ENCODE assay signal across 8 cellular contexts in the genomic region with DNA sequence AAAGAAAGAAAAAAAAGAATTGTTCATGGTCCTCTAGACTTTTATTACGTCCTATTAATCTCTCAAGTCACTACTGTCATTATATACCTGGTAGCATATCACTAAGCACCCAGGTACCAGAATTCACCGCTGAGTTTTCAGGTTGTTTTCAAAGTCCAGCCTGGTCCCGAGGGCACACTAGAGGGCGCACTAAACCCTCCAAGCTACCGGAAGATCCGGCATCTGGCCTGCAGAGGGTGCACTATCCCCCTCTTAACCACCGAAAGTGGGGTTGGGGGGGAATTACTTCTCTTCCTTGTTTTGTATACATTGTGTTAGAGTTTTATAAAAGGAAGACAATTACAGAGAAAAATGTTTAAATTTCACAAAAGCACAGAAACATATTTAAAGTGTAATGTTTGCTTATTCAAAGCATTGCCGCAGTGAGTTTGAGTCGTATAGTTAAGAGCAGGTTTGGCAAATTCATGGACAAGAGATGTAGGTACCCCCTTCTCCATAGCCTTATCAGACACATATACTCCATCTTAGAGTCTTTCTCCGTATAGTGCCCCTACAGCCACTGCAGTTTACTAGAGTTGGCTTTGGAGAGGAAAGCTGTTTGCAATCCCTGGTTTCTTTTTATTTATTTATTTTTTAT. TPM values are rescaled to one million over a fixed set of nuclear protein-coding genes. Genes with fewer than 3 reads are reported as not detected.
A peak's percentile ranks its signal among the peaks of the same experiment; 100 is the strongest.
DNase-seq lines count a peak whose midpoint lies in the region; ATAC-seq, FAIRE-seq and TF ChIP-seq lines count a peak whose summit lies in the region.

No MANE protein-coding gene starts in this region.

- DNase-seq in EH (ENCODE audit: low read depth) (peak; percentile 73), HTR-8/SVneo (ENCODE audit: insufficient read length, low spot score) (peak; percentile 85), OCI-LY7 (ENCODE audit: low spot score) (peak; percentile 89), activated T-cell treated with anti-CD3 and anti-CD28 coated beads for 4 hours (peak; percentile 57), fibroblast of gingiva (ENCODE audit: low read depth) (peak; percentile 64), occipital lobe (lab: John Stamatoyannopoulos, UW) (peak; percentile 55), suprapubic skin (ENCODE audit: low spot score in 2 of 2) (no peak)

- H3K36me3 ChIP-seq in OCI-LY7 (ENCODE audit: insufficient read depth, low read length) (no peaks in the 10 kb centered on the region), suprapubic skin (no peaks in the 10 kb centered on the region)

- H3K4me2 ChIP-seq in OCI-LY7 (ENCODE audit: low read length), result peak overlapping the region; percentile 7; the same call in 1 of the 2 replicates

- TF ChIP-seq POLR2A in suprapubic skin (IDR thresholded peaks at IDR 0.05), result no peak

- H3K79me2 ChIP-seq in OCI-LY7 (ENCODE audit: insufficient read depth, low read depth, low read length), result no peaks in the 10 kb centered on the region

- H3K9me3 ChIP-seq in OCI-LY7 (ENCODE audit: low read length) (no peaks in the 10 kb centered on the region), suprapubic skin (no peaks in the 10 kb centered on the region)

- TF ChIP-seq EP300 in suprapubic skin (IDR thresholded peaks at IDR 0.05), result no peak

- H2AFZ ChIP-seq in OCI-LY7 (ENCODE audit: low read length), result peak overlapping the region; percentile 82; the same call in 1 of the 2 replicates

- POLR2A ChIA-PET in OCI-LY7 (lab: Charles Lee), result interaction anchor here (0.5 to 2.0 kb wide), 3 partner anchors 17 to 241 kb away, joined by 3 to 5 read pairs (median 4); no protein-coding TSS in a partner anchor

- H3K4me1 ChIP-seq in OCI-LY7 (ENCODE audit: insufficient read depth, low read length, poor library complexity, severe bottlenecking) (no peaks in the 10 kb centered on the region), suprapubic skin (peaks cover 4% of the 10 kb centered on the region)

- CTCF ChIA-PET in OCI-LY7 (lab: Charles Lee; ENCODE audit: unreplicated experiment), result no interaction called here

- no peaks in the 10 kb centered on the region for H4K20me1 ChIP-seq in OCI-LY7 (ENCODE audit: insufficient read depth, low read length)

- no peak overlapping the region for H3K4me3 ChIP-seq in OCI-LY7 (ENCODE audit: low read depth, low read length, poor library complexity, severe bottlenecking)
- no peak overlapping the region for H3K4me3 ChIP-seq in suprapubic skin

- H3K27me3 ChIP-seq in suprapubic skin, result no peaks in the 10 kb centered on the region

- no peak overlapping the region for H3K27ac ChIP-seq in OCI-LY7 (ENCODE audit: low read depth, low read length, poor library complexity, severe bottlenecking)
- no peak overlapping the region for H3K27ac ChIP-seq in suprapubic skin

- intact Hi-C loops in OCI-LY7 (cut with micrococcal nuclease; ENCODE audit: unreplicated experiment), result loop anchor here (1.0 kb wide), 2 partner anchors 213 to 249 kb away; no protein-coding TSS in a partner anchor

- H3K9me2 ChIP-seq in OCI-LY7 (ENCODE audit: insufficient read depth, low read length), result no peaks in the 10 kb centered on the region

- no peak for FAIRE-seq in HTR-8/SVneo (lab: Jason Lieb, UNC)

- ATAC-seq in GM21529 (IDR thresholded peaks at IDR 0.05; ENCODE audit: unreplicated experiment), result peak; percentile 95

- TF ChIP-seq CTCF in OCI-LY7 (conservative IDR thresholded peaks at IDR 0.05; ENCODE audit: low read length) (peak; percentile 100), suprapubic skin (IDR thresholded peaks at IDR 0.05) (peak; percentile 47 to 94)

- 30% methylated on average over 10 of the region's 10 CpGs for WGBS in suprapubic skin

- BruUV-seq in OCI-LY7 (replicated peaks; lab: Mats Ljungman, UMichigan), result no TSS peak

RNA-seq across cellular contexts. Expression of a gene that starts 19.2 kb away (rescaled TPM):
- total RNA-seq in OCI-LY7 (2014; rRNA removed; shearing (Covaris generic)), result not detected in 2 replicates
- total RNA-seq in OCI-LY7 (2022) (not detected in 2 replicates), occipital lobe (not detected), suprapubic skin (not detected)

RNA-seq across cellular contexts. Expression of a gene that starts 34.8 kb away (rescaled TPM):
- 23.4 and 24.9 TPM in 2 replicates for total RNA-seq in OCI-LY7 (2014; rRNA removed; shearing (Covaris generic))
- total RNA-seq in OCI-LY7 (2022), result 44.5 and 46.7 TPM in 2 replicates
- total RNA-seq in occipital lobe, result 33.8 TPM
- 10 to 100 TPM; 12.2 to 18.4 (median 17.9) TPM for total RNA-seq in suprapubic skin

Comparison
In these comparisons a context has a peak if more than half of its experiments do, and no peak if none do; other contexts are left out.
1. DNase-seq: peak in EH (single experiment), HTR-8/SVneo (single experiment), OCI-LY7 (single experiment), activated T-cell treated with anti-CD3 and anti-CD28 coated beads for 4 hours (single experiment), fibroblast of gingiva (single experiment) and occipital lobe (single experiment); none in suprapubic skin (0 of 2).